In genomic region chr1:63693956-63694607, GRCh38 we compare ENCODE assay signal across 11 cellular contexts.
A peak's percentile ranks its signal among the peaks of the same experiment; 100 is the strongest.
DNase-seq lines count a peak whose midpoint lies in the region; ATAC-seq and TF ChIP-seq lines count a peak whose summit lies in the region.
"Had no signal": no experiment of that assay in that cellular context is flagged by ENCODE, and none has a peak within 500 bp of the region (broad histone marks: within the 10 kb centered on the region; RNA-seq: fewer than 3 reads in every experiment).

No MANE protein-coding gene starts in this region.

- no peaks in the 10 kb centered on the region for H3K9me3 ChIP-seq in uterus
- H3K9me3 ChIP-seq: SJCRH30 had no signal

- H3K27me3 ChIP-seq in uterus = no peaks in the 10 kb centered on the region
- H3K27me3 ChIP-seq: SJCRH30 had no signal

- H3K36me3 ChIP-seq in uterus = no peaks in the 10 kb centered on the region
- H3K36me3 ChIP-seq: SJCRH30 had no signal

- TF ChIP-seq CTCF in uterus (IDR thresholded peaks at IDR 0.05) = no peak

- H3K4me3 Mint-ChIP-seq in stimulated activated memory B cell treated with anti-CD40 and anti-IgM and Interleukin-4, amounts not matched to agents 10 μg/mL and 1 μg/mL and 100 μg/mL, for 72 hours = no peak overlapping the region
- H3K4me3 Mint-ChIP-seq: endodermal cell had no signal

- H3K27ac Mint-ChIP-seq in stimulated activated memory B cell treated with anti-CD40 and anti-IgM and Interleukin-4, amounts not matched to agents 10 μg/mL and 1 μg/mL and 100 μg/mL, for 72 hours = no peak overlapping the region
- H3K27ac Mint-ChIP-seq: endodermal cell had no signal

- no peaks in the 10 kb centered on the region for H3K27me3 Mint-ChIP-seq in stimulated activated memory B cell treated with anti-CD40 and anti-IgM and Interleukin-4, amounts not matched to agents 10 μg/mL and 1 μg/mL and 100 μg/mL, for 72 hours

- H3K4me1 Mint-ChIP-seq in stimulated activated memory B cell treated with anti-CD40 and anti-IgM and Interleukin-4, amounts not matched to agents 10 μg/mL and 1 μg/mL and 100 μg/mL, for 72 hours = no peaks in the 10 kb centered on the region

- no peak for TF ChIP-seq POLR2A in uterus (IDR thresholded peaks at IDR 0.05)

- no peak overlapping the region for H3K4me3 ChIP-seq in uterus
- H3K4me3 ChIP-seq: SJCRH30 had no signal

- DNase-seq in amygdala (lab: John Stamatoyannopoulos, UW) = no peak
- no peak for DNase-seq in uterus
- DNase-seq: endodermal cell; midbrain; SJCRH30; stimulated activated CD4-positive, alpha-beta T cell treated with anti-CD3 and anti-CD28 coated beads, Interleukin-1b, Interleukin-23, amount 100 ng/mL, for 48 hours had no signal

- H3K36me3 Mint-ChIP-seq in stimulated activated memory B cell treated with anti-CD40 and anti-IgM and Interleukin-4, amounts not matched to agents 10 μg/mL and 1 μg/mL and 100 μg/mL, for 72 hours = no peaks in the 10 kb centered on the region

- intact Hi-C loops in uterus (cut with DNase I; ENCODE audit: low total_unique reads) = no loop called here

- no peaks in the 10 kb centered on the region for H3K9me3 Mint-ChIP-seq in stimulated activated memory B cell treated with anti-CD40 and anti-IgM and Interleukin-4, amounts not matched to agents 10 μg/mL and 1 μg/mL and 100 μg/mL, for 72 hours
- H3K9me3 Mint-ChIP-seq: endodermal cell had no signal

- ATAC-seq in GM19043 (IDR thresholded peaks at IDR 0.05; ENCODE audit: low read depth, unreplicated experiment) = peak; percentile 76
- peak; percentile 66 for ATAC-seq in HG02973 (IDR thresholded peaks at IDR 0.05; ENCODE audit: unreplicated experiment)
- peak; percentile 19; the same call in 1 of the 3 replicates for ATAC-seq in SK-N-SH treated with all-trans-retinoic acid at 6 μM for 48 hours
- ATAC-seq in stimulated activated memory B cell treated with anti-CD40 and anti-IgM and Interleukin-4, amounts not matched to agents 10 μg/mL and 1 μg/mL and 100 μg/mL, for 72 hours = peak; percentile 80
- no peak for ATAC-seq in HG02642 (IDR thresholded peaks at IDR 0.05; ENCODE audit: poor library complexity, unreplicated experiment)

- no peak overlapping the region for H3K27ac ChIP-seq in uterus
- H3K27ac ChIP-seq: SJCRH30 had no signal

- H3K4me1 ChIP-seq in uterus = peaks cover 0 to 4% of the 10 kb centered on the region in 2 donors
- H3K4me1 ChIP-seq: SJCRH30 had no signal

TF ChIP-seq in SK-N-SH treated with all-trans-retinoic acid at 6 μM for 48 hours, 23 proteins besides CTCF, POLR2A, EP300 and RAD21:
- TF ChIP-seq ZFP30 (CRISPR knock-in tag; IDR thresholded peaks at IDR 0.05) (no peak), RARB (CRISPR knock-in tag; IDR thresholded peaks at IDR 0.05) (no peak)
- TF ChIP-seq, protein P1, sequence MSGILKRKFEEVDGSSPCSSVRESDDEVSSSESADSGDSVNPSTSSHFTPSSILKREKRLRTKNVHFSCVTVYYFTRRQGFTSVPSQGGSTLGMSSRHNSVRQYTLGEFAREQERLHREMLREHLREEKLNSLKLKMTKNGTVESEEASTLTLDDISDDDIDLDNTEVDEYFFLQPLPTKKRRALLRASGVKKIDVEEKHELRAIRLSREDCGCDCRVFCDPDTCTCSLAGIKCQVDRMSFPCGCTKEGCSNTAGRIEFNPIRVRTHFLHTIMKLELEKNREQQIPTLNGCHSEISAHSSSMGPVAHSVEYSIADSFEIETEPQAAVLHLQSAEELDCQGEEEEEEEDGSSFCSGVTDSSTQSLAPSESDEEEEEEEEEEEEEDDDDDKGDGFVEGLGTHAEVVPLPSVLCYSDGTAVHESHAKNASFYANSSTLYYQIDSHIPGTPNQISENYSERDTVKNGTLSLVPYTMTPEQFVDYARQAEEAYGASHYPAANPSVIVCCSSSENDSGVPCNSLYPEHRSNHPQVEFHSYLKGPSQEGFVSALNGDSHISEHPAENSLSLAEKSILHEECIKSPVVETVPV (CRISPR knock-in tag; IDR thresholded peaks at IDR 0.05) = no peak
- TF ChIP-seq, protein P2, sequence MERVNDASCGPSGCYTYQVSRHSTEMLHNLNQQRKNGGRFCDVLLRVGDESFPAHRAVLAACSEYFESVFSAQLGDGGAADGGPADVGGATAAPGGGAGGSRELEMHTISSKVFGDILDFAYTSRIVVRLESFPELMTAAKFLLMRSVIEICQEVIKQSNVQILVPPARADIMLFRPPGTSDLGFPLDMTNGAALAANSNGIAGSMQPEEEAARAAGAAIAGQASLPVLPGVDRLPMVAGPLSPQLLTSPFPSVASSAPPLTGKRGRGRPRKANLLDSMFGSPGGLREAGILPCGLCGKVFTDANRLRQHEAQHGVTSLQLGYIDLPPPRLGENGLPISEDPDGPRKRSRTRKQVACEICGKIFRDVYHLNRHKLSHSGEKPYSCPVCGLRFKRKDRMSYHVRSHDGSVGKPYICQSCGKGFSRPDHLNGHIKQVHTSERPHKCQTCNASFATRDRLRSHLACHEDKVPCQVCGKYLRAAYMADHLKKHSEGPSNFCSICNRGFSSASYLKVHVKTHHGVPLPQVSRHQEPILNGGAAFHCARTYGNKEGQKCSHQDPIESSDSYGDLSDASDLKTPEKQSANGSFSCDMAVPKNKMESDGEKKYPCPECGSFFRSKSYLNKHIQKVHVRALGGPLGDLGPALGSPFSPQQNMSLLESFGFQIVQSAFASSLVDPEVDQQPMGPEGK (CRISPR knock-in tag; IDR thresholded peaks at IDR 0.05; ENCODE audit: borderline replicate concordance) = no peak
- TF ChIP-seq, protein P3, sequence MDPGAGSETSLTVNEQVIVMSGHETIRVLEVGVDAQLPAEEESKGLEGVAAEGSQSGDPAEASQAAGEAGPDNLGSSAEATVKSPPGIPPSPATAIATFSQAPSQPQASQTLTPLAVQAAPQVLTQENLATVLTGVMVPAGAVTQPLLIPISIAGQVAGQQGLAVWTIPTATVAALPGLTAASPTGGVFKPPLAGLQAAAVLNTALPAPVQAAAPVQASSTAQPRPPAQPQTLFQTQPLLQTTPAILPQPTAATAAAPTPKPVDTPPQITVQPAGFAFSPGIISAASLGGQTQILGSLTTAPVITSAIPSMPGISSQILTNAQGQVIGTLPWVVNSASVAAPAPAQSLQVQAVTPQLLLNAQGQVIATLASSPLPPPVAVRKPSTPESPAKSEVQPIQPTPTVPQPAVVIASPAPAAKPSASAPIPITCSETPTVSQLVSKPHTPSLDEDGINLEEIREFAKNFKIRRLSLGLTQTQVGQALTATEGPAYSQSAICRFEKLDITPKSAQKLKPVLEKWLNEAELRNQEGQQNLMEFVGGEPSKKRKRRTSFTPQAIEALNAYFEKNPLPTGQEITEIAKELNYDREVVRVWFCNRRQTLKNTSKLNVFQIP (CRISPR knock-in tag; IDR thresholded peaks at IDR 0.05; ENCODE audit: borderline replicate concordance, low read depth) = no peak
